In the genomic region with DNA sequence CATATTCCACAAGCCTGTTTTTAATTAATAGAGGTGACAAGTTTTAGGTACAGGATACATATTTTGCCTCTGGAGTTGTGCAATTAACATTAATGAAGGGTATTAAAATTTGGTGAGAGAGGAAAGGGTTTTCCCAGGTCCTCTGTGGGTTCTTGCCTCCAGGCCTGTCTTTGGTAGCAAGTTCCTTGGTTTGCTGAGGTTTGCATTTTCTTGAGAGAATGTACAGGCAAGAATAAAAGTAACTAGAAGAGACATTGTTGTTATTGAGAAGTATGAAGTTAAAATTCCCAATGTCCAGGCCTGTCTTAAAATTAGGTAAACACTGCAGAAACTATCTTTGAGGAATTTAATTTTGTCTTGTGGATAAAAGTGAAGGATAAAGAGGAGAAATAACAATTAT, we compare ENCODE assay signal across 25 cellular contexts.
A peak's percentile ranks its signal among the peaks of the same experiment; 100 is the strongest.
DNase-seq lines count a peak whose midpoint lies in the region; ATAC-seq, FAIRE-seq and TF ChIP-seq lines count a peak whose summit lies in the region.
"Had no signal": no experiment of that assay in that cellular context is flagged by ENCODE, and none has a peak within 500 bp of the region (broad histone marks: within the 10 kb centered on the region; RNA-seq: fewer than 3 reads in every experiment).

No MANE protein-coding gene starts in this region.

- no peak for TF ChIP-seq EP300 in K562 (IDR thresholded peaks at IDR 0.05; ENCODE audit: low read length)

- H4K20me1 ChIP-seq in GM23338 (replicated peaks; ENCODE audit: insufficient read depth), result no peaks in the 10 kb centered on the region
- H4K20me1 ChIP-seq in K562 (replicated peaks; ENCODE audit: control insufficient read depth, insufficient read depth, low read length), result no peaks in the 10 kb centered on the region
- H4K20me1 ChIP-seq: BLaER1 treated with 17β-estradiol and CSF1 and Interleukin-3, amounts not matched to agents 10 nM and 100 nM had no signal

- H3K9ac ChIP-seq in HUES64 (ENCODE audit: low read depth, low read length) (no peak overlapping the region), K562 (ENCODE audit: insufficient read depth in 1 of 2, low read depth in 2 of 2, low read length in 2 of 2) (no peak overlapping the region)
- H3K9ac ChIP-seq: BLaER1 treated with 17β-estradiol and CSF1 and Interleukin-3, amounts not matched to agents 10 nM and 100 nM; GM23248 had no signal

- H2AFZ ChIP-seq in GM23338 (no peak overlapping the region), K562 (ENCODE audit: low read depth, low read length) (no peak overlapping the region)
- H2AFZ ChIP-seq: GM23248 had no signal

- no peaks in the 10 kb centered on the region for H3F3A ChIP-seq in GM23338 (replicated peaks; ENCODE audit: low read depth)

- H3K4me1 ChIP-seq in GM23338 (ENCODE audit: insufficient read depth) (peaks cover 12% of the 10 kb centered on the region), HUES64 (ENCODE audit: insufficient read depth, low read length) (peaks cover 24% of the 10 kb centered on the region), K562 (replicated peaks in 1 of 2; ENCODE audit: control insufficient read depth in 2 of 2, insufficient read depth in 2 of 2, low read length in 2 of 2) (no peaks in the 10 kb centered on the region)
- H3K4me1 ChIP-seq: A549; BE2C; BLaER1 treated with 17β-estradiol and CSF1 and Interleukin-3, amounts not matched to agents 10 nM and 100 nM had no signal

- no TSS peak for BruUV-seq in K562 (replicated peaks; lab: Mats Ljungman, UMichigan)

- H3K9me3 Mint-ChIP-seq in GM23338, result no peaks in the 10 kb centered on the region

- intact Hi-C loops in K562 (cut with micrococcal nuclease), result no loop called here

- DNase-seq in GM23338 (ENCODE audit: low spot score) (no peak), K562 (ENCODE audit: extremely low read depth in 1 of 4, low spot score in 3 of 4) (no peak)
- DNase-seq in stimulated activated CD4-positive, alpha-beta T cell treated with anti-CD3 and anti-CD28 coated beads, Interleukin-15, amount 100 ng/mL, for 24 hours, result no peak
- no peak for DNase-seq in activated CD4-positive, alpha-beta T cell treated with anti-CD3 and anti-CD28 coated beads, Interleukin-2, amount 50 U/mL, for 48 hours
- DNase-seq: 8988T; ACHN; AML-193; BE2C; CD4-positive, alpha-beta T cell; CD8-positive, alpha-beta memory T cell; DMS 273 treated with DMSO at 0.1 percent for 48 hours; DMS79; EL; GDM1; GM23248; H9 had no signal

- H3K9me3 ChIP-seq in HUES64 (ENCODE audit: insufficient read depth, low read depth, low read length), result peaks cover 18% of the 10 kb centered on the region
- no peaks in the 10 kb centered on the region; the same call in 1 of the 2 replicates for H3K9me3 ChIP-seq in K562 (replicated peaks; ENCODE audit: control insufficient read depth, insufficient read depth, low read depth, low read length)
- H3K9me3 ChIP-seq: A549, BE2C had no signal

- H3K36me3 Mint-ChIP-seq in GM23338 (ENCODE audit: low read depth), result no peaks in the 10 kb centered on the region
- H3K36me3 Mint-ChIP-seq: CD14-positive monocyte had no signal

- FAIRE-seq in K562 (lab: Jason Lieb, UNC), result no peak
- FAIRE-seq: A549, D721Med, GM12878, GM19239 had no signal

- POLR2A ChIA-PET in K562 (lab: Yijun Ruan, JAX), result interaction anchor here (1.2 kb wide), 1 partner anchor 16 kb away, joined by 3 read pairs; no protein-coding TSS in a partner anchor

- peaks cover 19% of the 10 kb centered on the region; the same call in 1 of the 2 replicates for H3K9me2 ChIP-seq in GM23338 (ENCODE audit: insufficient read depth)

- H3K4me1 Mint-ChIP-seq in GM23338, result peaks cover 30% of the 10 kb centered on the region
- H3K4me1 Mint-ChIP-seq: CD14-positive monocyte; CD8-positive, alpha-beta memory T cell had no signal

- H3K27me3 Mint-ChIP-seq in GM23338 (ENCODE audit: insufficient read depth, low read depth, poor library complexity), result peaks cover 3% of the 10 kb centered on the region
- H3K27me3 Mint-ChIP-seq: CD4-positive, alpha-beta T cell; CD8-positive, alpha-beta memory T cell had no signal

- no peak for TF ChIP-seq POLR2A in K562 (conservative IDR thresholded peaks at IDR 0.05)

- H3K36me3 ChIP-seq in GM23338 (ENCODE audit: insufficient read depth) (no peaks in the 10 kb centered on the region; the same call in 1 of the 2 replicates), HUES64 (ENCODE audit: insufficient read depth, low read length) (no peaks in the 10 kb centered on the region), K562 (ENCODE audit: control insufficient read depth, insufficient read depth, low read length) (no peaks in the 10 kb centered on the region)
- H3K36me3 ChIP-seq: BE2C; BLaER1 treated with 17β-estradiol and CSF1 and Interleukin-3, amounts not matched to agents 10 nM and 100 nM had no signal

- no peak for ATAC-seq in GM23338
- ATAC-seq in K562, result no peak
- no peak for ATAC-seq in HG03439 (IDR thresholded peaks at IDR 0.05; ENCODE audit: unreplicated experiment)
- ATAC-seq: A549, GM12878, HCT116 had no signal

- no peak overlapping the region for H3K4me3 Mint-ChIP-seq in GM23338
- H3K4me3 Mint-ChIP-seq: CD14-positive monocyte; CD4-positive, alpha-beta T cell; CD8-positive, alpha-beta memory T cell; H9 had no signal

- no peak for TF ChIP-seq RAD21 in K562 (CRISPR knock-in tag; conservative IDR thresholded peaks at IDR 0.05 in 1 of 2, IDR thresholded peaks at IDR 0.05 in 1 of 2)

- H3K27me3 ChIP-seq in GM23338 (ENCODE audit: insufficient read depth) (no peaks in the 10 kb centered on the region), HUES64 (ENCODE audit: insufficient read depth, low read length) (no peaks in the 10 kb centered on the region), K562 (ENCODE audit: control insufficient read depth in 2 of 2, insufficient read depth in 2 of 2, low read length in 2 of 2) (no peaks in the 10 kb centered on the region)
- H3K27me3 ChIP-seq: BE2C; BLaER1 treated with 17β-estradiol and CSF1 and Interleukin-3, amounts not matched to agents 10 nM and 100 nM had no signal

- no peak overlapping the region; the same call in 1 of the 2 replicates for H3K27ac Mint-ChIP-seq in GM23338
- H3K27ac Mint-ChIP-seq: CD14-positive monocyte; CD4-positive, alpha-beta T cell; CD8-positive, alpha-beta memory T cell had no signal

- no peak overlapping the region for H3K27ac ChIP-seq in GM23338 (ENCODE audit: low read depth)
- H3K27ac ChIP-seq in HUES64 (ENCODE audit: low read depth, low read length), result peak overlapping the region; percentile 37; the same call in 1 of the 2 replicates
- H3K27ac ChIP-seq in K562 (ENCODE audit: extremely low read depth, low read depth, low read length), result no peak overlapping the region
- H3K27ac ChIP-seq: A549; BLaER1 treated with 17β-estradiol and CSF1 and Interleukin-3, amounts not matched to agents 10 nM and 100 nM; GM23248 had no signal

- no peaks in the 10 kb centered on the region for H3K9me1 ChIP-seq in K562 (ENCODE audit: control insufficient read depth, insufficient read depth, low read length)

- H3K79me2 ChIP-seq in GM23338 (replicated peaks; ENCODE audit: insufficient read depth) (no peaks in the 10 kb centered on the region), K562 (ENCODE audit: control insufficient read depth, insufficient read depth, low read length) (no peaks in the 10 kb centered on the region)

- H3K4me3 ChIP-seq in GM23338 (no peak overlapping the region), HUES64 (ENCODE audit: low read length) (no peak overlapping the region), K562 (no peak overlapping the region)
- H3K4me3 ChIP-seq: A549; BLaER1 treated with 17β-estradiol and CSF1 and Interleukin-3, amounts not matched to agents 10 nM and 100 nM; GM12878; GM23248 had no signal

- TF ChIP-seq CTCF in GM23338 (conservative IDR thresholded peaks at IDR 0.05; ENCODE audit: low read depth in 2 of 2) (no peak), K562 (IDR thresholded peaks at IDR 0.05 in 2 of 3, conservative IDR thresholded peaks at IDR 0.05 in 1 of 3; ENCODE audit: insufficient read depth in 2 of 3, low read depth in 1 of 3, low read length in 3 of 3) (no peak)

- H3K4me2 ChIP-seq in GM23338 (peak overlapping the region; percentile 53), K562 (ENCODE audit: insufficient read depth, low read length) (no peak overlapping the region)
- H3K4me2 ChIP-seq: A549; BLaER1 treated with 17β-estradiol and CSF1 and Interleukin-3, amounts not matched to agents 10 nM and 100 nM had no signal

- in situ Hi-C loops in K562 (cut with MboI), result no loop called here

- CTCF ChIA-PET in K562 (lab: Yijun Ruan, JAX; ENCODE audit: low intra/inter-chr PET ratio), result no interaction called here

TF ChIP-seq in GM23338, 12 proteins besides CTCF, POLR2A, EP300 and RAD21 (continues in another document):
- TF ChIP-seq EZH2 (IDR thresholded peaks at IDR 0.05; ENCODE audit: low read depth, unreplicated experiment) (no peak), ZNF114 (CRISPR knock-in tag; IDR thresholded peaks at IDR 0.05) (no peak), CREB1 (CRISPR knock-in tag; IDR thresholded peaks at IDR 0.05; ENCODE audit: low read depth) (no peak)

TF ChIP-seq in K562, 482 proteins besides CTCF, POLR2A, EP300 and RAD21:
- TF ChIP-seq PTTG1 (tag; IDR thresholded peaks at IDR 0.05; ENCODE audit: low read depth) (no peak), CREB1 (IDR thresholded peaks at IDR 0.05) (no peak), CREB1 (CRISPR knock-in tag; IDR thresholded peaks at IDR 0.05) (no peak), MAFF (IDR thresholded peaks at IDR 0.05; ENCODE audit: low read length) (0 out of 2 replicates have a peak, but pooled peaks have one; percentile 6), SAFB (IDR thresholded peaks at IDR 0.05; ENCODE audit: borderline replicate concordance, low read depth, low read length) (no peak), ZNF316 (IDR thresholded peaks at IDR 0.05) (peak; percentile 17; the same call in 1 of the 2 replicates), BRF1 (IDR thresholded peaks at IDR 0.05; ENCODE audit: borderline replicate concordance, extremely low read depth, insufficient read length) (no peak)
